ENCODE assay signal across 17 cellular contexts in genomic region chrX:133544778-133545177, GRCh38.
A peak's percentile ranks its signal among the peaks of the same experiment; 100 is the strongest.
DNase-seq lines count a peak whose midpoint lies in the region; ATAC-seq and TF ChIP-seq lines count a peak whose summit lies in the region.
"Had no signal": no experiment of that assay in that cellular context is flagged by ENCODE, and none has a peak within 500 bp of the region (broad histone marks: within the 10 kb centered on the region; RNA-seq: fewer than 3 reads in every experiment).

No MANE protein-coding gene starts in this region.

- peak overlapping the region in 1 of 3 experiments; percentile 5; a peak in 1 of 7 replicates for H3K27ac Mint-ChIP-seq in H9
- no peak overlapping the region for H3K27ac Mint-ChIP-seq in naive thymus-derived CD8-positive, alpha-beta T cell
- H3K27ac Mint-ChIP-seq: B cell; CD8-positive, alpha-beta T cell; IgD-negative memory B cell had no signal

- no peak overlapping the region; the same call in 1 of the 2 replicates for H3K14ac ChIP-seq in H9 (ENCODE audit: insufficient read depth, low read length)

- H3K23me2 ChIP-seq in H9 (ENCODE audit: insufficient read length, low read depth, low read length, poor library complexity, severe bottlenecking): no peaks in the 10 kb centered on the region

- H3K79me1 ChIP-seq in H9 (ENCODE audit: insufficient read depth, low read depth, low read length, poor library complexity, severe bottlenecking): no peaks in the 10 kb centered on the region

- peak overlapping the region; percentile 36 for H3K4ac ChIP-seq in H9 (ENCODE audit: low read depth, low read length)

- TF ChIP-seq CTCF in H9 (conservative IDR thresholded peaks at IDR 0.05) (no peak), PC-9 (conservative IDR thresholded peaks at IDR 0.05) (no peak), fibroblast of mammary gland (conservative IDR thresholded peaks at IDR 0.05; ENCODE audit: control insufficient read depth, insufficient read depth, low read depth, low read length) (no peak), smooth muscle cell (IDR thresholded peaks at IDR 0.05; ENCODE audit: borderline replicate concordance, insufficient read depth, poor library complexity, severe bottlenecking) (no peak)

- H3K79me2 ChIP-seq in H9 (ENCODE audit: insufficient read depth, low read length) (no peaks in the 10 kb centered on the region), PC-9 (ENCODE audit: low read depth) (no peaks in the 10 kb centered on the region), smooth muscle cell (ENCODE audit: low read depth) (no peaks in the 10 kb centered on the region)

- no TSS peak for BruUV-seq in PC-9 (replicated peaks; lab: Mats Ljungman, UMichigan)

- ATAC-seq in naive thymus-derived CD8-positive, alpha-beta T cell: no peak
- ATAC-seq: CD8-positive, alpha-beta T cell had no signal

- peaks cover 21 to 26% of the 10 kb centered on the region in 2 experiments for H3K4me1 Mint-ChIP-seq in H9
- no peaks in the 10 kb centered on the region for H3K4me1 Mint-ChIP-seq in naive thymus-derived CD8-positive, alpha-beta T cell
- H3K4me1 Mint-ChIP-seq: B cell, IgD-negative memory B cell had no signal

- peak overlapping the region; percentile 57 for H2AK5ac ChIP-seq in H9 (ENCODE audit: insufficient read length, low read length)

- H2BK15ac ChIP-seq in H9 (ENCODE audit: low read depth, low read length): no peak overlapping the region

- H2BK20ac ChIP-seq in H9 (ENCODE audit: low read depth, low read length, poor library complexity, severe bottlenecking): no peak overlapping the region

- H4K91ac ChIP-seq in H9 (ENCODE audit: insufficient read length, low read depth, low read length): no peak overlapping the region

- H4K5ac ChIP-seq in H9 (ENCODE audit: insufficient read length, low read depth, low read length): peak overlapping the region; percentile 85

- H3K9ac ChIP-seq in H9 (ENCODE audit: extremely low read depth, insufficient read length, low read length): no peak overlapping the region
- peak overlapping the region; percentile 86 for H3K9ac ChIP-seq in smooth muscle cell (ENCODE audit: low read depth)

- H3K9me3 ChIP-seq in H9 (ENCODE audit: control insufficient read depth, low read depth, low read length) (no peaks in the 10 kb centered on the region), PC-9 (ENCODE audit: insufficient read depth, low read depth) (peaks cover 10% of the 10 kb centered on the region; the same call in 1 of the 2 replicates), smooth muscle cell (replicated peaks; ENCODE audit: low read depth) (no peaks in the 10 kb centered on the region)

- no peak overlapping the region for H3K56ac ChIP-seq in H9 (ENCODE audit: insufficient read length, low read depth, low read length)

- H2AFZ ChIP-seq in H9 (ENCODE audit: low read length): no peak overlapping the region
- H2AFZ ChIP-seq in PC-9: no peak overlapping the region
- no peak overlapping the region for H2AFZ ChIP-seq in smooth muscle cell (ENCODE audit: low read depth)

- WGBS in H9 (ENCODE audit: extremely low coverage, insufficient read length, low lambda C conversion rate): no CpG with 5 or more reads among the region's 3 CpGs
- WGBS in smooth muscle cell (ENCODE audit: low lambda C conversion rate): 93% methylated on average over 3 of the region's 3 CpGs

- no peak overlapping the region for H2BK5ac ChIP-seq in H9 (ENCODE audit: insufficient read length, low read length)

- POLR2A ChIA-PET in PC-9 (lab: Charles Lee; ENCODE audit: unreplicated experiment): no interaction called here
- POLR2A ChIA-PET in naive thymus-derived CD8-positive, alpha-beta T cell (lab: Charles Lee): no interaction called here

- peaks cover 12 to 17% of the 10 kb centered on the region in 2 experiments for H3K9me3 Mint-ChIP-seq in H9
- H3K9me3 Mint-ChIP-seq in naive thymus-derived CD8-positive, alpha-beta T cell: peaks cover 0 to 4% (median 0%) of the 10 kb centered on the region in 9 donors
- H3K9me3 Mint-ChIP-seq: CD8-positive, alpha-beta T cell had no signal

- H2BK12ac ChIP-seq in H9 (ENCODE audit: insufficient read length, low read depth, low read length): peak overlapping the region; percentile 66

- CTCF ChIA-PET in PC-9 (lab: Charles Lee): no interaction called here

- no peaks in the 10 kb centered on the region for H3K9me2 ChIP-seq in PC-9 (ENCODE audit: insufficient read depth)

- H3K36me3 Mint-ChIP-seq in H9 (ENCODE audit: insufficient read depth in 1 of 3, low read depth in 3 of 3): peaks cover 26 to 47% (median 31%) of the 10 kb centered on the region in 3 experiments
- no peaks in the 10 kb centered on the region for H3K36me3 Mint-ChIP-seq in naive thymus-derived CD8-positive, alpha-beta T cell
- H3K36me3 Mint-ChIP-seq: CD8-positive, alpha-beta T cell; IgD-negative memory B cell had no signal

- no peaks in the 10 kb centered on the region for H4K20me1 ChIP-seq in H9 (ENCODE audit: control insufficient read depth, insufficient read depth, insufficient read length)
- H4K20me1 ChIP-seq in PC-9 (ENCODE audit: insufficient read depth): no peaks in the 10 kb centered on the region
- no peaks in the 10 kb centered on the region for H4K20me1 ChIP-seq in smooth muscle cell (ENCODE audit: low read depth)

- DNase-seq in H9 (no peak), PC-9 (no peak), fibroblast of mammary gland (ENCODE audit: low read depth) (peak; percentile 3), smooth muscle cell (lab: John Stamatoyannopoulos, UW; ENCODE audit: unreplicated experiment) (no peak), CD1c-positive myeloid dendritic cell (ENCODE audit: extremely low spot score) (no peak), retina (no peak)
- DNase-seq in naive thymus-derived CD8-positive, alpha-beta T cell: no peak
- DNase-seq: CD8-positive, alpha-beta T cell; DND-41; GDM1; GOT3; NCI-H1417 treated with DMSO at 0.1 percent for 48 hours; NCI-H2029 treated with DMSO at 0.1 percent for 48 hours; NCI-H524 treated with DMSO at 0.1 percent for 48 hours had no signal

- no peaks in the 10 kb centered on the region for H3K27me3 ChIP-seq in H9 (ENCODE audit: insufficient read depth, low read length)
- no peaks in the 10 kb centered on the region for H3K27me3 ChIP-seq in PC-9 (ENCODE audit: insufficient read depth, low read depth)
- no peaks in the 10 kb centered on the region for H3K27me3 ChIP-seq in smooth muscle cell (ENCODE audit: low read depth)

- H4K8ac ChIP-seq in H9 (replicated peaks; ENCODE audit: insufficient read length, low read depth, low read length): no peak overlapping the region

- H3K36me3 ChIP-seq in PC-9 (ENCODE audit: low read depth): no peaks in the 10 kb centered on the region
- no peaks in the 10 kb centered on the region for H3K36me3 ChIP-seq in smooth muscle cell (ENCODE audit: low read depth)

- intact Hi-C loops in PC-9 (cut with micrococcal nuclease; ENCODE audit: unreplicated experiment): loop anchor here (1.0 to 10.0 kb wide), 5 partner anchors 42 to 210 kb away; no protein-coding TSS in a partner anchor

- H3F3A ChIP-seq in PC-9 (ENCODE audit: insufficient read depth, low read depth) (peaks cover 26% of the 10 kb centered on the region), smooth muscle cell (ENCODE audit: low read depth) (no peaks in the 10 kb centered on the region)

- no peak overlapping the region for H3K4me3 Mint-ChIP-seq in H9
- no peak overlapping the region for H3K4me3 Mint-ChIP-seq in naive thymus-derived CD8-positive, alpha-beta T cell
- H3K4me3 Mint-ChIP-seq: B cell; CD8-positive, alpha-beta T cell had no signal

- no peak overlapping the region for H3K4me2 ChIP-seq in H9 (ENCODE audit: insufficient read depth, insufficient read length, low read length)
- peak overlapping the region; percentile 48 for H3K4me2 ChIP-seq in PC-9
- H3K4me2 ChIP-seq in smooth muscle cell: no peak overlapping the region

- H3K27ac ChIP-seq in H9 (ENCODE audit: insufficient read length, low read depth, low read length) (no peak overlapping the region), PC-9 (peak overlapping the region; percentile 98), smooth muscle cell (ENCODE audit: low read depth) (peak overlapping the region; percentile 91)
- H3K27ac ChIP-seq: RWPE1 had no signal

- peak overlapping the region; percentile 25 for H3K18ac ChIP-seq in H9 (ENCODE audit: insufficient read length, low read depth, low read length)

- H2BK120ac ChIP-seq in H9 (ENCODE audit: low read depth, low read length, poor library complexity, severe bottlenecking): no peak overlapping the region

- H3K4me1 ChIP-seq in H9 (ENCODE audit: insufficient read depth, low read length) (no peaks in the 10 kb centered on the region), PC-9 (replicated peaks; ENCODE audit: insufficient read depth) (peaks cover 31% of the 10 kb centered on the region), smooth muscle cell (ENCODE audit: low read depth) (no peaks in the 10 kb centered on the region)

- H3K23ac ChIP-seq in H9 (ENCODE audit: insufficient read length, low read depth, low read length): no peak overlapping the region

- H3K27me3 Mint-ChIP-seq in H9 (ENCODE audit: low read depth): no peaks in the 10 kb centered on the region; the same call in 1 of the 2 replicates
- no peaks in the 10 kb centered on the region for H3K27me3 Mint-ChIP-seq in naive thymus-derived CD8-positive, alpha-beta T cell
- H3K27me3 Mint-ChIP-seq: B cell, IgD-negative memory B cell had no signal

- peak overlapping the region; percentile 90 for H3T11ph ChIP-seq in H9 (ENCODE audit: low read length)

- H3K4me3 ChIP-seq in PC-9 (0 out of 2 replicates have a peak overlapping the region, but pooled peaks have one; percentile 4), fibroblast of mammary gland (ENCODE audit: control insufficient read depth, low read depth, low read length) (no peak overlapping the region), smooth muscle cell (no peak overlapping the region)
